ENCODE assay signal across 8 cellular contexts in the genomic region with DNA sequence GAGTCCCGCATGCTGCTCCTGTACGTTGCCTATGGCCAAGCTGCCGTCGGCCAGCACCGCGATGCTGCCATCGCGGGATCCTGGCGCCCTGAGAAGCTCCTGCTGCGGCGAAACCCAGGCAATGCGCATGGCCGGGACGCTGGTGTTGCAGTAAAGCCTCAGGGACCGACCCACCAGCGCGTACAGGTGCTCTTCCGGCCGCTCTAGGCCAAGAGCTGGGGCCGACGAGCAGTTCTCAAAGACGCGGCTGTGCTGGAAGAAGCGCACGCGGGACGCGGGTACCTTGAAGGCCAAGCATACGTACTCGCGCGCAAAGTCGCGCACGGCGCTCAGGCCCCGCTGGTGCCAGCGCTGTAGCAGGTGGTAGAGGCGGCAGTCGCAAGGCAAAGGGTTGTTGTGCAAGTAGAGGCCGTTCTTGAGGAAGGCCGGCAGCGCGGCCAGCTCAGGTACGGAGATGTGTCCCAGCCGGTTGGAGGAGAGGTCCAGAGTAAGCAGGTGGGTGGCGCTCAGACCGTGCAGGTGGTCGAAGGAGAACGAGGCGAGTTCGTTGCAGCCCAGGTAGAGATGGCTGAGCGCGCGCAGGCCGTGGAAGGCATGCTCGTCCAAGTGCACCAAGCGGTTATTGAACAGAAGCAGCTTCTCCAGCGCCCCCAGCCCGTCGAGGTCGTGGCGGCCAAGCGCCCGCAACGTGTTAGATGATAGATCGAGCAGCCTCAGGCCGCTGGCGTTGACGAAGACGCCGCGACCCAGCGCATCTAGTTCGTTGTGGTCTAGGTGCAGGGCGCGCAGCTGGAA. TPM values are rescaled to one million over a fixed set of nuclear protein-coding genes. Genes with fewer than 3 reads are reported as not detected.
DNase-seq lines count a peak whose midpoint lies in the region; ATAC-seq and TF ChIP-seq lines count a peak whose summit lies in the region.

No MANE protein-coding gene starts in this region.

- no peaks in the 10 kb centered on the region for H3K27me3 ChIP-seq in heart right ventricle
- H3K27me3 ChIP-seq in sigmoid colon = no peaks in the 10 kb centered on the region

- TF ChIP-seq EP300 in sigmoid colon (IDR thresholded peaks at IDR 0.05) = no peak

- TF ChIP-seq CTCF in GM12875 (IDR thresholded peaks at IDR 0.05; ENCODE audit: borderline replicate concordance, insufficient read depth, low read depth, low read length) = no peak
- TF ChIP-seq CTCF in VCaP (conservative IDR thresholded peaks at IDR 0.05) = no peak
- no peak for TF ChIP-seq CTCF in heart right ventricle (IDR thresholded peaks at IDR 0.05)
- TF ChIP-seq CTCF in sigmoid colon (IDR thresholded peaks at IDR 0.05) = no peak

- ATAC-seq in heart right ventricle (peak in 1 of 8 donors; percentile 2), HG02885 (IDR thresholded peaks at IDR 0.05; ENCODE audit: poor library complexity, unreplicated experiment) (no peak)

- H3K36me3 ChIP-seq in heart right ventricle (peaks cover 0 to 67% (median 8%) of the 10 kb centered on the region in 9 donors), sigmoid colon (peaks cover 6 to 45% (median 11%) of the 10 kb centered on the region in 4 donors)

- H3K4me1 ChIP-seq in heart right ventricle = peaks cover 10 to 42% (median 26%) of the 10 kb centered on the region in 9 donors
- peaks cover 0 to 42% (median 33%) of the 10 kb centered on the region in 4 donors for H3K4me1 ChIP-seq in sigmoid colon

- H3K27ac ChIP-seq in VCaP (peak overlapping the region; percentile 52), heart right ventricle (peak overlapping the region in 4 of 10 donors; percentile 13 to 75 (median 62)), sigmoid colon (peak overlapping the region in 2 of 4 donors; percentile 66 to 70)

- H3K4me3 ChIP-seq in GM12875 (ENCODE audit: low read depth, low read length) (peak overlapping the region; percentile 65), heart right ventricle (peak overlapping the region; percentile 30 to 68 (median 62)), sigmoid colon (peak overlapping the region; percentile 27 to 60 (median 52))

- 27 to 32% methylated on average over 76 to 77 of the region's 77 CpGs for WGBS in heart right ventricle, 2 donors
- WGBS in sigmoid colon, 2 donors = 31 to 36% methylated on average over 77 of the region's 77 CpGs

- intact Hi-C loops in heart right ventricle (cut with DNase I) = no loop called here
- intact Hi-C loops in sigmoid colon (cut with DNase I) = no loop called here

- TF ChIP-seq POLR2A in sigmoid colon (IDR thresholded peaks at IDR 0.05) = no peak

- no peaks in the 10 kb centered on the region for H3K9me3 ChIP-seq in heart right ventricle
- H3K9me3 ChIP-seq in sigmoid colon = no peaks in the 10 kb centered on the region

- DNase-seq in heart right ventricle (no peak), sigmoid colon (peak; percentile 69), globus pallidus (ENCODE audit: low spot score) (no peak), pons (ENCODE audit: low spot score) (no peak), 8988T (no peak)

RNA-seq across cellular contexts. Expression of a gene that starts 0.9 kb away (rescaled TPM):
- total RNA-seq in heart right ventricle = under 1 TPM in 2 of 10 donors, not detected in 8; 0.09 to 0.15 TPM
- 1 to 10 TPM; 1.8 to 2.1 TPM for polyA plus RNA-seq in heart right ventricle
- under 1 TPM in 2 of 4 donors, not detected in 2; 0.71 to 0.82 TPM for total RNA-seq in sigmoid colon
- 1 to 10 TPM in 1 of 3 donors, under 1 TPM in 1, not detected in 1; 0.46 to 1.2 TPM for polyA plus RNA-seq in sigmoid colon

RNA-seq across cellular contexts. Expression of a gene that starts 5.1 kb away (rescaled TPM):
- total RNA-seq in heart right ventricle (10 to 100 TPM in 8 of 10 donors, 1 to 10 TPM in 2; 9.6 to 30.4 (median 12.9) TPM), sigmoid colon (10 to 100 TPM in 2 of 4 donors, 1 to 10 TPM in 2; 9.9 to 14.3 (median 10.8) TPM)
- polyA plus RNA-seq in heart right ventricle (10 to 100 TPM in 1 of 2 donors, 1 to 10 TPM in 1; 8.7 to 48.8 TPM), sigmoid colon (10 to 100 TPM; 25.2 to 57.5 (median 44.9) TPM)

RNA-seq across cellular contexts. Expression of a gene that starts 29.3 kb away (rescaled TPM):
- total RNA-seq in heart right ventricle (10 to 100 TPM; 41.5 to 61.8 (median 51.4) TPM), sigmoid colon (10 to 100 TPM; 16.5 to 29.4 (median 20.8) TPM)
- polyA plus RNA-seq in heart right ventricle (10 to 100 TPM; 23.6 to 30.8 TPM), sigmoid colon (10 to 100 TPM; 12.5 to 28.6 (median 14.4) TPM)

RNA-seq across cellular contexts. Expression of a gene that starts 29.3 kb away (rescaled TPM):
- 1 to 10 TPM; 2.3 to 5.1 (median 3.8) TPM for total RNA-seq in heart right ventricle
- 10 to 100 TPM in 1 of 2 donors, 1 to 10 TPM in 1; 3.3 to 16.0 TPM for polyA plus RNA-seq in heart right ventricle
- total RNA-seq in sigmoid colon = 10 to 100 TPM in 2 of 4 donors, 1 to 10 TPM in 2; 3.9 to 12.5 (median 7.7) TPM
- polyA plus RNA-seq in sigmoid colon = 10 to 100 TPM in 1 of 3 donors, 1 to 10 TPM in 1, not detected in 1; 3.0 to 18.1 TPM

RNA-seq across cellular contexts. Expression of a gene that starts 44.5 kb away (rescaled TPM):
- total RNA-seq in heart right ventricle (100 to 1,000 TPM; 101 to 140 (median 110) TPM), sigmoid colon (10 to 100 TPM; 49.0 to 64.8 (median 57.7) TPM)
- polyA plus RNA-seq in heart right ventricle (10 to 100 TPM; 18.2 to 65.7 TPM), sigmoid colon (100 to 1,000 TPM in 1 of 3 donors, 10 to 100 TPM in 2; 64.9 to 102 (median 71.4) TPM)
